Comparison of ENCODE assay signal across 21 cellular contexts in genomic region chr6:169225887-169226286, GRCh38. TPM values are rescaled to one million over a fixed set of nuclear protein-coding genes. Genes with fewer than 3 reads are reported as not detected.
DNase-seq lines count a peak whose midpoint lies in the region; ATAC-seq, FAIRE-seq and TF ChIP-seq lines count a peak whose summit lies in the region.
"Had no signal": no experiment of that assay in that cellular context is flagged by ENCODE, and none has a peak within 500 bp of the region (broad histone marks: within the 10 kb centered on the region; RNA-seq: fewer than 3 reads in every experiment).

No MANE protein-coding gene starts in this region.

- H3K27ac ChIP-seq in esophagus muscularis mucosa (replicated peaks in 1 of 4) (no peak overlapping the region), prostate gland (no peak overlapping the region)
- H3K27ac ChIP-seq: BLaER1 treated with 17β-estradiol and CSF1 and Interleukin-3, amounts not matched to agents 10 nM and 100 nM; HL-60 had no signal

- WGBS in esophagus muscularis mucosa: 91% methylated on average over 11 of the region's 11 CpGs
- WGBS in prostate gland: 97% methylated on average over 11 of the region's 11 CpGs

- H3K27me3 Mint-ChIP-seq in osteocyte (ENCODE audit: unreplicated experiment): no peaks in the 10 kb centered on the region
- H3K27me3 Mint-ChIP-seq: IgD-negative memory B cell had no signal

- H3K36me3 ChIP-seq in esophagus muscularis mucosa: peaks cover 0 to 29% (median 7%) of the 10 kb centered on the region in 4 donors
- no peaks in the 10 kb centered on the region for H3K36me3 ChIP-seq in prostate gland
- H3K36me3 ChIP-seq: BLaER1 treated with 17β-estradiol and CSF1 and Interleukin-3, amounts not matched to agents 10 nM and 100 nM had no signal

- H3K4me1 Mint-ChIP-seq in osteocyte (ENCODE audit: unreplicated experiment): no peaks in the 10 kb centered on the region
- H3K4me1 Mint-ChIP-seq: IgD-negative memory B cell had no signal

- H3K4me3 Mint-ChIP-seq in osteocyte (ENCODE audit: unreplicated experiment): no peak overlapping the region
- H3K4me3 Mint-ChIP-seq: CD8-positive, alpha-beta T cell; IgD-negative memory B cell had no signal

- TF ChIP-seq EP300 in esophagus muscularis mucosa (IDR thresholded peaks at IDR 0.05): no peak

- TF ChIP-seq CTCF in esophagus muscularis mucosa (IDR thresholded peaks at IDR 0.05): no peak
- no peak for TF ChIP-seq CTCF in osteocyte (IDR thresholded peaks at IDR 0.05)
- no peak for TF ChIP-seq CTCF in prostate gland (IDR thresholded peaks at IDR 0.05)

- H3K4me1 ChIP-seq in esophagus muscularis mucosa: peaks cover 0 to 16% (median 6%) of the 10 kb centered on the region in 4 donors
- no peaks in the 10 kb centered on the region for H3K4me1 ChIP-seq in prostate gland (replicated peaks)
- H3K4me1 ChIP-seq: BLaER1 treated with 17β-estradiol and CSF1 and Interleukin-3, amounts not matched to agents 10 nM and 100 nM had no signal

- ATAC-seq in left cardiac atrium: no peak
- ATAC-seq in Right ventricle myocardium superior (ENCODE audit: poor library complexity): no peak
- ATAC-seq in HG02610 (IDR thresholded peaks at IDR 0.05; ENCODE audit: unreplicated experiment): no peak
- ATAC-seq: CD8-positive, alpha-beta T cell; PC-3 had no signal

- DNase-seq in left cardiac atrium (peak; percentile 20), Right ventricle myocardium superior (no peak), esophagus muscularis mucosa (ENCODE audit: extremely low spot score) (peak; percentile 75), osteocyte (ENCODE audit: extremely low spot score, unreplicated experiment) (peak; percentile 81), prostate gland (ENCODE audit: low spot score) (no peak), GM12891 (ENCODE audit: insufficient read length, low spot score) (no peak)
- DNase-seq: CD8-positive, alpha-beta T cell; Kasumi-1; NCI-H1092 treated with DMSO at 0.1 percent for 48 hours; NCI-H146; NCI-H2029 treated with DMSO at 0.1 percent for 48 hours; NCI-H2171; NCI-H526; PC-3; RPMI8226 had no signal

- H3K36me3 Mint-ChIP-seq in osteocyte (ENCODE audit: unreplicated experiment): peaks cover 73% of the 10 kb centered on the region
- H3K36me3 Mint-ChIP-seq: CD8-positive, alpha-beta T cell had no signal

- no peak for FAIRE-seq in GM12891 (lab: Jason Lieb, UNC)
- FAIRE-seq: A204.1, H1 had no signal

- H3K4me3 ChIP-seq in esophagus muscularis mucosa (no peak overlapping the region), prostate gland (no peak overlapping the region)
- H3K4me3 ChIP-seq: BLaER1 treated with 17β-estradiol and CSF1 and Interleukin-3, amounts not matched to agents 10 nM and 100 nM had no signal

- H3K9me3 Mint-ChIP-seq in osteocyte (ENCODE audit: unreplicated experiment): no peaks in the 10 kb centered on the region
- H3K9me3 Mint-ChIP-seq: CD8-positive, alpha-beta T cell had no signal

- H3K27ac Mint-ChIP-seq in osteocyte (ENCODE audit: unreplicated experiment): peak overlapping the region; percentile 40
- H3K27ac Mint-ChIP-seq: CD8-positive, alpha-beta T cell; IgD-negative memory B cell had no signal

- TF ChIP-seq POLR2A in esophagus muscularis mucosa (IDR thresholded peaks at IDR 0.05; ENCODE audit: low read depth) (no peak), prostate gland (IDR thresholded peaks at IDR 0.05) (no peak), GM12891 (IDR thresholded peaks at IDR 0.05; ENCODE audit: low read depth, low read length) (no peak)

- H3K27me3 ChIP-seq in esophagus muscularis mucosa (no peaks in the 10 kb centered on the region), prostate gland (replicated peaks; ENCODE audit: insufficient read depth) (no peaks in the 10 kb centered on the region)
- H3K27me3 ChIP-seq: BLaER1 treated with 17β-estradiol and CSF1 and Interleukin-3, amounts not matched to agents 10 nM and 100 nM had no signal

- intact Hi-C loops in left cardiac atrium (cut with DNase I): no loop called here
- intact Hi-C loops in Right ventricle myocardium superior (cut with DNase I): no loop called here
- intact Hi-C loops in esophagus muscularis mucosa (cut with DNase I): loop anchor here (10.0 kb wide), 1 partner anchor 321 kb away; no protein-coding TSS in a partner anchor
- intact Hi-C loops in prostate gland (cut with DNase I): no loop called here

- H3K9me3 ChIP-seq in esophagus muscularis mucosa (no peaks in the 10 kb centered on the region), prostate gland (no peaks in the 10 kb centered on the region)

TF ChIP-seq in GM12891, 5 proteins besides CTCF, POLR2A, EP300 and RAD21:
- TF ChIP-seq POLR2AphosphoS5 (IDR thresholded peaks at IDR 0.05; ENCODE audit: low read depth, low read length): no peak
- TF ChIP-seq TAF1 (IDR thresholded peaks at IDR 0.05; ENCODE audit: low read depth, low read length): no peak
- TF ChIP-seq SPI1 (IDR thresholded peaks at IDR 0.05; ENCODE audit: low read depth, low read length): no peak
- TF ChIP-seq POU2F2 (IDR thresholded peaks at IDR 0.05; ENCODE audit: low read depth, low read length): no peak
- TF ChIP-seq PAX5 (IDR thresholded peaks at IDR 0.05; ENCODE audit: insufficient read depth, low read length, severe bottlenecking): no peak
TF ChIP-seq in GM12891: peak in this region for 0.

RNA-seq across cellular contexts. Expression of gene THBS2, which starts 27.8 kb away (rescaled TPM):
- 10 to 100 TPM; 22.7 to 74.8 TPM for total RNA-seq in left cardiac atrium
- 8.6 TPM for total RNA-seq in Right ventricle myocardium superior
- 10 to 100 TPM; 25.7 to 36.4 (median 28.8) TPM for total RNA-seq in esophagus muscularis mucosa
- 650 and 687 TPM in 2 replicates for total RNA-seq in osteocyte
- total RNA-seq in prostate gland: 10 to 100 TPM in 1 of 2 donors, 1 to 10 TPM in 1; 3.3 to 10.9 TPM
- polyA plus RNA-seq in GM12891 (2012; ENCODE audit: low read depth, missing spikeins): 0.12 TPM
- total RNA-seq: CD8-positive, alpha-beta T cell; PC-3 had no signal

Comparison
In these comparisons a context has a peak if more than half of its experiments do, and no peak if none do; other contexts are left out.
1. DNase-seq: peak in left cardiac atrium (single experiment), esophagus muscularis mucosa (single experiment) and osteocyte (single experiment); none in Right ventricle myocardium superior (single experiment), prostate gland (single experiment) and GM12891 (single experiment).